Comparison of ENCODE assay signal across 13 cellular contexts in the genomic region with DNA sequence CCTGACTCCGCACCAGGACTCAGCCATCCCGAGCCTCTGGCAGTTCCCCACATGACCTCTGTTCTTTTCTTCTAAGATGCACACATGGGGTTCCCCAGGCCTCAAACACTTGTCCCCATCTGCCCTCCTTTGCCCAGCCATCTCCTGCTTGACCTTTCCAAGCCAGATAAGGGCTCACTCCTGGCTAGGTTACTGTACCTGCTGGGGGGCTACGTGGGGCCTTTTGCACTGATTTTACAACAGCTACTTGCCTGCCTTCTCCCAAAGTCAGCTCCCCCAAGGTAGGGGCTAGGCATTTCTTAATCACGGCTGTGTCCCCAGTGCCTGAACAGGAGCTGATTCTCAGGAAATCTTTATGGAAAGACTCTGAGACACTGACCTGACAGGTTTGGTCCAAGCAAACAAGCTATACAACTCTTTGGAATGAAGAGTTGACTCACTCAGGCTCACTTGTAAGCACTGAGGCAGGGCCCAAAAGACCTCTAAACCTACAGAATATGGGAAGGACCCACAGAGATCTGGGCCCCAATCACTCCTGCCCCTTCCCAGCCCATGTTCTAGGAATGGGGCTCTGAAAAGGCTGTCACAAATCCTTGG. TPM values are rescaled to one million over a fixed set of nuclear protein-coding genes. Genes with fewer than 3 reads are reported as not detected.
DNase-seq lines count a peak whose midpoint lies in the region; ATAC-seq and TF ChIP-seq lines count a peak whose summit lies in the region.
"Had no signal": no experiment of that assay in that cellular context is flagged by ENCODE, and none has a peak within 500 bp of the region (broad histone marks: within the 10 kb centered on the region; RNA-seq: fewer than 3 reads in every experiment).

No MANE protein-coding gene starts in this region.

- H3K27ac ChIP-seq in left ventricle myocardium inferior (replicated peaks) (peak overlapping the region; percentile 97), VCaP (peak overlapping the region; percentile 95; the same call in 1 of the 2 replicates), subcutaneous abdominal adipose tissue (ENCODE audit: low read depth, low read length) (no peak overlapping the region)
- H3K27ac ChIP-seq: SJCRH30 had no signal

- no peak for TF ChIP-seq CTCF in left ventricle myocardium inferior (IDR thresholded peaks at IDR 0.05; ENCODE audit: borderline replicate concordance)
- no peak for TF ChIP-seq CTCF in VCaP (conservative IDR thresholded peaks at IDR 0.05)

- H3K9me3 ChIP-seq in left ventricle myocardium inferior (replicated peaks), result no peaks in the 10 kb centered on the region
- no peaks in the 10 kb centered on the region for H3K9me3 ChIP-seq in subcutaneous abdominal adipose tissue (ENCODE audit: control insufficient read depth in 5 of 5, low read length in 5 of 5)
- H3K9me3 ChIP-seq: esophagus muscularis mucosa, SJCRH30 had no signal

- DNase-seq in left ventricle myocardium inferior, result no peak
- DNase-seq in Right ventricle myocardium superior, result no peak
- DNase-seq in islet precursor cell, result peak; percentile 38
- no peak for DNase-seq in NCI-H1930 (lab: John Stamatoyannopoulos, UW)
- no peak for DNase-seq in SIG-M5 treated with dmso at 0.1 percent for 504 hours (lab: John Stamatoyannopoulos, UW; ENCODE audit: unreplicated experiment)
- no peak for DNase-seq in OCI-M1 (lab: John Stamatoyannopoulos, UW)
- DNase-seq: caudate nucleus; NCI-H510A; SJCRH30; stimulated activated CD4-positive, alpha-beta T cell treated with anti-CD3 and anti-CD28 coated beads, Interleukin-15, amount 100 ng/mL, for 24 hours had no signal

- ATAC-seq in Right ventricle myocardium superior (ENCODE audit: poor library complexity), result no peak

- intact Hi-C loops in left ventricle myocardium inferior (cut with micrococcal nuclease), result no loop called here
- intact Hi-C loops in Right ventricle myocardium superior (cut with DNase I), result no loop called here

- H3K36me3 ChIP-seq in left ventricle myocardium inferior (no peaks in the 10 kb centered on the region), subcutaneous abdominal adipose tissue (ENCODE audit: control insufficient read depth in 5 of 5, insufficient read depth in 5 of 5, low read length in 5 of 5) (peaks cover 0 to 7% (median 0%) of the 10 kb centered on the region in 5 donors)

- H3K4me3 ChIP-seq in left ventricle myocardium inferior (peak overlapping the region; percentile 99), subcutaneous abdominal adipose tissue (ENCODE audit: low read depth in 1 of 5, low read length in 5 of 5) (no peak overlapping the region)
- H3K4me3 ChIP-seq: esophagus muscularis mucosa had no signal

- peaks cover 80% of the 10 kb centered on the region for H3K4me1 ChIP-seq in left ventricle myocardium inferior
- H3K4me1 ChIP-seq in subcutaneous abdominal adipose tissue (ENCODE audit: control insufficient read depth in 5 of 5, insufficient read depth in 5 of 5, low read length in 5 of 5), result peaks cover 10 to 81% (median 65%) of the 10 kb centered on the region in 5 donors

- H3K27me3 ChIP-seq in left ventricle myocardium inferior (ENCODE audit: low read depth), result no peaks in the 10 kb centered on the region
- H3K27me3 ChIP-seq in subcutaneous abdominal adipose tissue (ENCODE audit: control insufficient read depth in 5 of 5, insufficient read depth in 4 of 5, low read length in 5 of 5), result no peaks in the 10 kb centered on the region
- H3K27me3 ChIP-seq: esophagus muscularis mucosa, SJCRH30 had no signal

- peak overlapping the region in 3 of 5 donors; percentile 26 to 39 (median 32) for H3K9ac ChIP-seq in subcutaneous abdominal adipose tissue (ENCODE audit: low read length in 5 of 5)

RNA-seq across cellular contexts. Expression of a gene that starts 2.5 kb away (rescaled TPM):
- total RNA-seq in left ventricle myocardium inferior, result 103 TPM
- 102 TPM for total RNA-seq in Right ventricle myocardium superior

RNA-seq across cellular contexts. Expression of a gene that starts 50.6 kb away (rescaled TPM):
- total RNA-seq in left ventricle myocardium inferior (not detected), Right ventricle myocardium superior (not detected)
- total RNA-seq: SJCRH30 had no signal

RNA-seq across cellular contexts. Expression of a gene that starts 55.6 kb away (rescaled TPM):
- total RNA-seq in left ventricle myocardium inferior (not detected), Right ventricle myocardium superior (not detected)
- total RNA-seq: esophagus muscularis mucosa, SJCRH30 had no signal
